15 cellular contexts compared by ENCODE assay signal in genomic region chr15:100124361-100124760, GRCh38.
DNase-seq lines count a peak whose midpoint lies in the region; ATAC-seq and TF ChIP-seq lines count a peak whose summit lies in the region.
"Had no signal": no experiment of that assay in that cellular context is flagged by ENCODE, and none has a peak within 500 bp of the region (broad histone marks: within the 10 kb centered on the region; RNA-seq: fewer than 3 reads in every experiment).

No MANE protein-coding gene starts in this region.

- H4K20me1 ChIP-seq in PC-3 (ENCODE audit: low read length) (no peaks in the 10 kb centered on the region), MM.1S (ENCODE audit: insufficient read depth, low read length) (no peaks in the 10 kb centered on the region), neural progenitor cell (ENCODE audit: low read depth) (no peaks in the 10 kb centered on the region)

- H3K79me2 ChIP-seq in PC-3 (ENCODE audit: low read length): no peaks in the 10 kb centered on the region
- no peaks in the 10 kb centered on the region for H3K79me2 ChIP-seq in MM.1S (ENCODE audit: low read length)
- no peaks in the 10 kb centered on the region for H3K79me2 ChIP-seq in neural progenitor cell (ENCODE audit: low read depth)

- intact Hi-C loops in PC-3 (cut with micrococcal nuclease) (no loop called here), spleen (cut with DNase I; ENCODE audit: low total_unique reads) (no loop called here)

- H3K9me2 ChIP-seq in PC-3 (replicated peaks; ENCODE audit: low read length) (no peaks in the 10 kb centered on the region), MM.1S (replicated peaks; ENCODE audit: insufficient read depth, low read length) (no peaks in the 10 kb centered on the region)

- H2AFZ ChIP-seq in PC-3 (ENCODE audit: low read length) (no peak overlapping the region), MM.1S (ENCODE audit: low read length) (no peak overlapping the region), neural progenitor cell (replicated peaks) (no peak overlapping the region)
- H2AFZ ChIP-seq: GM23248 had no signal

- H3K9me3 Mint-ChIP-seq in neural progenitor cell: peaks cover 14% of the 10 kb centered on the region

- H3K4me1 Mint-ChIP-seq in neural progenitor cell: peaks cover 9% of the 10 kb centered on the region
- H3K4me1 Mint-ChIP-seq: CD4-positive, alpha-beta memory T cell had no signal

- H3F3A ChIP-seq in PC-3 (ENCODE audit: low read length, unreplicated experiment): no peaks in the 10 kb centered on the region
- no peaks in the 10 kb centered on the region for H3F3A ChIP-seq in MM.1S (ENCODE audit: insufficient read depth, low read length)
- H3F3A ChIP-seq in neural progenitor cell (ENCODE audit: low read depth): no peaks in the 10 kb centered on the region

- ATAC-seq in PC-3: no peak

- H3K9ac ChIP-seq in PC-3 (ENCODE audit: low read length) (peak overlapping the region; percentile 38; the same call in 1 of the 2 replicates), MM.1S (ENCODE audit: low read length) (no peak overlapping the region), neural progenitor cell (no peak overlapping the region)
- H3K9ac ChIP-seq: GM23248 had no signal

- TF ChIP-seq CTCF in PC-3 (conservative IDR thresholded peaks at IDR 0.05; ENCODE audit: low read depth, low read length) (no peak), coronary artery (IDR thresholded peaks at IDR 0.05) (no peak), spleen (IDR thresholded peaks at IDR 0.05 in 8 of 11, conservative IDR thresholded peaks at IDR 0.05 in 3 of 11) (no peak), MM.1S (IDR thresholded peaks at IDR 0.05; ENCODE audit: low read length) (no peak), neural progenitor cell (IDR thresholded peaks at IDR 0.05) (no peak)

- BruUV-seq in PC-3 (replicated peaks; lab: Mats Ljungman, UMichigan): no TSS peak

- H3K27ac ChIP-seq in PC-3 (ENCODE audit: low read length) (peak overlapping the region; percentile 78), coronary artery (no peak overlapping the region), spleen (no peak overlapping the region), MM.1S (ENCODE audit: low read length) (no peak overlapping the region), neural progenitor cell (no peak overlapping the region)
- H3K27ac ChIP-seq: GM23248 had no signal

- CTCF ChIA-PET in PC-3 (lab: Charles Lee): no interaction called here

- H3K4me3 Mint-ChIP-seq in neural progenitor cell: no peak overlapping the region
- H3K4me3 Mint-ChIP-seq: CD4-positive, alpha-beta memory T cell had no signal

- H3K27me3 Mint-ChIP-seq in neural progenitor cell (ENCODE audit: insufficient read depth, low read depth): peaks cover 4% of the 10 kb centered on the region
- H3K27me3 Mint-ChIP-seq: CD4-positive, alpha-beta memory T cell had no signal

- DNase-seq in PC-3: no peak
- peak; percentile 49 for DNase-seq in coronary artery (ENCODE audit: low spot score)
- peak; percentile 63 for DNase-seq in spleen
- DNase-seq in MM.1S: no peak
- DNase-seq in GM19240 (ENCODE audit: insufficient read length, low spot score): no peak
- no peak for DNase-seq in neural progenitor cell (ENCODE audit: low spot score)
- DNase-seq: C1 segment of cervical spinal cord; Calu3; CD4-positive, alpha-beta memory T cell; COR-L47; DMS53; DMS79 treated with DMSO at 0.1 percent for 48 hours; GM23248; H7; HCEC 1CT had no signal

- WGBS in spleen, 5 donors: 86 to 94% (median 91%) methylated on average over 14 of the region's 14 CpGs

- no peaks in the 10 kb centered on the region for H3K36me3 Mint-ChIP-seq in neural progenitor cell

- POLR2A ChIA-PET in PC-3 (lab: Charles Lee; ENCODE audit: unreplicated experiment): no interaction called here

- TF ChIP-seq POLR2A in spleen (IDR thresholded peaks at IDR 0.05): no peak

- H3K9me3 ChIP-seq in PC-3 (ENCODE audit: low read length) (peaks cover 8% of the 10 kb centered on the region; the same call in 1 of the 2 replicates), spleen (peaks cover 7 to 44% (median 40%) of the 10 kb centered on the region in 8 donors), MM.1S (replicated peaks; ENCODE audit: insufficient read depth, low read length) (no peaks in the 10 kb centered on the region), neural progenitor cell (ENCODE audit: low read depth) (no peaks in the 10 kb centered on the region)

- H3K36me3 ChIP-seq in PC-3 (ENCODE audit: low read depth, low read length) (peaks cover 5% of the 10 kb centered on the region), spleen (peaks cover 0 to 4% (median 0%) of the 10 kb centered on the region in 6 donors), MM.1S (replicated peaks; ENCODE audit: insufficient read depth, low read length) (no peaks in the 10 kb centered on the region), neural progenitor cell (no peaks in the 10 kb centered on the region)

- H3K4me2 ChIP-seq in PC-3 (ENCODE audit: low read length) (no peak overlapping the region), MM.1S (ENCODE audit: low read depth, low read length) (no peak overlapping the region), neural progenitor cell (no peak overlapping the region)

- H3K27me3 ChIP-seq in PC-3 (ENCODE audit: low read length) (no peaks in the 10 kb centered on the region), spleen (replicated peaks in 1 of 7) (no peaks in the 10 kb centered on the region), MM.1S (replicated peaks; ENCODE audit: insufficient read depth, low read length) (no peaks in the 10 kb centered on the region), neural progenitor cell (no peaks in the 10 kb centered on the region)

- no peak overlapping the region for H3K27ac Mint-ChIP-seq in neural progenitor cell
- H3K27ac Mint-ChIP-seq: CD4-positive, alpha-beta memory T cell had no signal

- H3K4me1 ChIP-seq in PC-3 (ENCODE audit: insufficient read depth, low read length): peaks cover 17% of the 10 kb centered on the region
- no peaks in the 10 kb centered on the region for H3K4me1 ChIP-seq in spleen
- H3K4me1 ChIP-seq in MM.1S (ENCODE audit: low read length): no peaks in the 10 kb centered on the region
- no peaks in the 10 kb centered on the region for H3K4me1 ChIP-seq in neural progenitor cell

- no peak overlapping the region for H3K4me3 ChIP-seq in PC-3 (ENCODE audit: low read length)
- H3K4me3 ChIP-seq in coronary artery: no peak overlapping the region
- H3K4me3 ChIP-seq in spleen: no peak overlapping the region
- H3K4me3 ChIP-seq in MM.1S (ENCODE audit: low read length): no peak overlapping the region
- no peak overlapping the region for H3K4me3 ChIP-seq in neural progenitor cell
- H3K4me3 ChIP-seq: GM23248 had no signal

Comparison
In these comparisons a context has a peak if more than half of its experiments do, and no peak if none do; other contexts are left out.
1. DNase-seq: peak in coronary artery (single experiment) and spleen (single experiment); none in PC-3 (single experiment), MM.1S (single experiment), GM19240 (single experiment) and neural progenitor cell (single experiment).